11 cellular contexts compared by ENCODE assay signal in genomic region chr5:1293997-1294838, GRCh38. TPM values are rescaled to one million over a fixed set of nuclear protein-coding genes. Genes with fewer than 3 reads are reported as not detected.
A peak's percentile ranks its signal among the peaks of the same experiment; 100 is the strongest.
DNase-seq lines count a peak whose midpoint lies in the region; ATAC-seq and TF ChIP-seq lines count a peak whose summit lies in the region.
"Had no signal": no experiment of that assay in that cellular context is flagged by ENCODE, and none has a peak within 500 bp of the region (broad histone marks: within the 10 kb centered on the region; RNA-seq: fewer than 3 reads in every experiment).

No MANE protein-coding gene starts in this region.

- intact Hi-C loops in sigmoid colon (cut with DNase I): no loop called here

- H3K27ac ChIP-seq in ectodermal cell (ENCODE audit: insufficient read depth, low read depth, low read length, poor library complexity, severe bottlenecking) (no peak overlapping the region), sigmoid colon (no peak overlapping the region), foreskin keratinocyte (no peak overlapping the region)
- H3K27ac ChIP-seq: adrenal gland, ovary had no signal

- H3K27me3 ChIP-seq in ectodermal cell (ENCODE audit: control insufficient read depth, insufficient read depth, low read length, poor library complexity, severe bottlenecking): peaks cover 40% of the 10 kb centered on the region
- H3K27me3 ChIP-seq in sigmoid colon: peaks cover 14 to 58% (median 30%) of the 10 kb centered on the region in 3 donors
- H3K27me3 ChIP-seq in foreskin keratinocyte: peaks cover 28% of the 10 kb centered on the region
- H3K27me3 ChIP-seq: ovary had no signal

- ATAC-seq in foreskin keratinocyte: no peak
- ATAC-seq in HG03432 (IDR thresholded peaks at IDR 0.05; ENCODE audit: unreplicated experiment): no peak

- no peak for TF ChIP-seq EP300 in sigmoid colon (IDR thresholded peaks at IDR 0.05)

- H3K4me1 ChIP-seq in ectodermal cell (ENCODE audit: control insufficient read depth, insufficient read depth, low read length): no peaks in the 10 kb centered on the region
- H3K4me1 ChIP-seq in sigmoid colon: peaks cover 0 to 9% (median 0%) of the 10 kb centered on the region in 4 donors
- H3K4me1 ChIP-seq in foreskin keratinocyte: no peaks in the 10 kb centered on the region
- H3K4me1 ChIP-seq: adrenal gland had no signal

- TF ChIP-seq CTCF in sigmoid colon (IDR thresholded peaks at IDR 0.05): no peak
- TF ChIP-seq CTCF in foreskin keratinocyte (conservative IDR thresholded peaks at IDR 0.05): no peak

- no peak for TF ChIP-seq POLR2A in sigmoid colon (IDR thresholded peaks at IDR 0.05)

- 48 to 49% methylated on average over 87 of the region's 87 CpGs for WGBS in ectodermal cell, 2 experiments
- WGBS in sigmoid colon, 2 donors: 47 to 49% methylated on average over 87 of the region's 87 CpGs

- H3K4me3 ChIP-seq in ectodermal cell (ENCODE audit: insufficient read depth, low read depth, low read length) (peak overlapping the region; percentile 49), sigmoid colon (no peak overlapping the region)
- H3K4me3 ChIP-seq: adrenal gland, ovary had no signal

- no peaks in the 10 kb centered on the region for H3K36me3 ChIP-seq in ectodermal cell (ENCODE audit: control insufficient read depth, insufficient read depth, low read length)
- no peaks in the 10 kb centered on the region for H3K36me3 ChIP-seq in sigmoid colon
- H3K36me3 ChIP-seq: adrenal gland, ovary had no signal

- peak; percentile 25 for DNase-seq in activated CD4-positive, alpha-beta T cell treated with anti-CD3 and anti-CD28 coated beads for 48 hours
- no peak for DNase-seq in activated CD4-positive, alpha-beta T cell treated with anti-CD3 and anti-CD28 coated beads, Interleukin-2, amount 50 U/mL, for 4 hours
- DNase-seq in LHCN-M2 (ENCODE audit: low read depth) (peak; percentile 46), sigmoid colon (peak; percentile 54), inferior parietal cortex (ENCODE audit: extremely low spot score) (no peak), foreskin keratinocyte (no peak)
- DNase-seq: adrenal gland, C1 segment of cervical spinal cord had no signal

- H3K9me3 ChIP-seq in ectodermal cell (ENCODE audit: control insufficient read depth, low read length) (no peaks in the 10 kb centered on the region), sigmoid colon (no peaks in the 10 kb centered on the region)
- H3K9me3 ChIP-seq: adrenal gland, ovary had no signal

RNA-seq across cellular contexts. Expression of gene TERT, which starts 0.7 kb away (rescaled TPM):
- total RNA-seq in LHCN-M2 (2014; rRNA removed): 173 and 177 TPM in 2 replicates
- 205 TPM for polyA plus RNA-seq in LHCN-M2 (2012)
- 5.5 TPM for polyA plus RNA-seq in ectodermal cell (2013, experiment 1 of 4)
- 3.6 TPM for polyA plus RNA-seq in ectodermal cell (2013, experiment 2 of 4)
- 4.8 TPM for polyA plus RNA-seq in ectodermal cell (2013, experiment 3 of 4)
- 5.4 TPM for polyA plus RNA-seq in ectodermal cell (2013, experiment 4 of 4)
- not detected for total RNA-seq in sigmoid colon
- polyA plus RNA-seq in sigmoid colon: 1 to 10 TPM in 1 of 3 donors, not detected in 2; 2.9 TPM
- 0.04 TPM in 1 of 2 replicates, not detected in the other for total RNA-seq in foreskin keratinocyte
- polyA plus RNA-seq in foreskin keratinocyte: not detected in 2 replicates
- polyA plus RNA-seq: adrenal gland, ovary had no signal

RNA-seq across cellular contexts. Expression of gene CLPTM1L, which starts 50.7 kb away (rescaled TPM):
- 139 and 169 TPM in 2 replicates for total RNA-seq in LHCN-M2 (2014; rRNA removed)
- 99.3 TPM for polyA plus RNA-seq in LHCN-M2 (2012)
- polyA plus RNA-seq in ectodermal cell (2013, experiment 1 of 4): 101 TPM
- 106 TPM for polyA plus RNA-seq in ectodermal cell (2013, experiment 2 of 4)
- 86.4 TPM for polyA plus RNA-seq in ectodermal cell (2013, experiment 3 of 4)
- 84.4 TPM for polyA plus RNA-seq in ectodermal cell (2013, experiment 4 of 4)
- 10 to 100 TPM; 49.5 to 67.8 (median 58.9) TPM for total RNA-seq in sigmoid colon
- polyA plus RNA-seq in sigmoid colon: 10 to 100 TPM; 33.1 to 90.5 (median 33.6) TPM
- 131 and 137 TPM in 2 replicates for total RNA-seq in foreskin keratinocyte
- polyA plus RNA-seq in foreskin keratinocyte: 110 and 114 TPM in 2 replicates

Comparison
In these comparisons a context has a peak if more than half of its experiments do, and no peak if none do; other contexts are left out.
1. DNase-seq: peak in activated CD4-positive, alpha-beta T cell treated with anti-CD3 and anti-CD28 coated beads for 48 hours (single experiment), LHCN-M2 (single experiment) and sigmoid colon (single experiment); none in activated CD4-positive, alpha-beta T cell treated with anti-CD3 and anti-CD28 coated beads, Interleukin-2, amount 50 U/mL, for 4 hours (0 of 2), inferior parietal cortex (single experiment) and foreskin keratinocyte (0 of 2).
2. RNA of gene TERT, which starts 0.7 kb away (total RNA-seq): 173 to 177 TPM in LHCN-M2; 0.04 TPM in foreskin keratinocyte and not detected in sigmoid colon; every median in the first group is over 100 times any median in the second.